In genomic region chr13:100767192-100767591, GRCh38 we compare ENCODE assay signal across 32 cellular contexts.
"Had no signal": no experiment of that assay in that cellular context is flagged by ENCODE, and none has a peak within 500 bp of the region (broad histone marks: within the 10 kb centered on the region; RNA-seq: fewer than 3 reads in every experiment).

No MANE protein-coding gene starts in this region.

- H3K4me3 ChIP-seq: ascending aorta, breast epithelium, cardiac muscle cell, colonic mucosa had no signal

- H3K27ac ChIP-seq: ascending aorta, breast epithelium, cardiac muscle cell, colonic mucosa, WERI-Rb-1 had no signal

- H3K27ac Mint-ChIP-seq: activated B cell treated with CpG ODN at 0.5 μM for 24 hours; activated CD4-positive, alpha-beta memory T cell treated with anti-CD3 and anti-CD28 coated beads, Interleukin-2, amount 10 ng/mL, durations not matched to agents 7 days and 5 days; activated CD4-positive, alpha-beta T cell treated with anti-CD3 and anti-CD28 coated beads for 36 hours; activated CD4-positive, alpha-beta T cell treated with anti-CD3 and anti-CD28 coated beads, Interleukin-2, amount 10 ng/mL, durations not matched to agents 7 days and 5 days; activated naive CD4-positive, alpha-beta T cell treated with anti-CD3 and anti-CD28 coated beads, Interleukin-2, amount 10 ng/mL, durations not matched to agents 7 days and 5 days; activated naive CD4-positive, alpha-beta T cell treated with anti-CD3 and anti-CD28 coated beads, Interleukin-2, amount 50 U/mL, for 72 hours; activated naive CD8-positive, alpha-beta T cell treated with anti-CD3 and anti-CD28 coated beads, Interleukin-2, amount 10 ng/mL, durations not matched to agents 7 days and 5 days; activated T-helper 1 cell treated with anti-CD3 and anti-CD28 coated beads, Interleukin-12 subunit alpha, Interleukin-12 subunit beta, Interleukin-2, Interleukin-4 antibody, amounts not matched to agents 30 ng/mL and 10 ng/mL and 1 ng/mL, durations not matched to agents 14 hours and 24 hours and 36 hours; brain; T-helper 17 cell; T-helper 2 cell treated with Interferon-gamma antibody and Interleukin-4, amounts not matched to agents 5 μg/mL and 100 μg/mL, for 36 hours had no signal

- H3K36me3 Mint-ChIP-seq: activated naive CD4-positive, alpha-beta T cell treated with anti-CD3 and anti-CD28 coated beads, Interleukin-2, amount 50 U/mL, for 72 hours; activated naive CD8-positive, alpha-beta T cell treated with anti-CD3 and anti-CD28 coated beads, Interleukin-2, amount 10 ng/mL, durations not matched to agents 7 days and 5 days; brain had no signal

- H3K9me3 Mint-ChIP-seq: activated T-cell treated with anti-CD3 and anti-CD28 coated beads, Interleukin-2, amount 50 U/mL, for 4 hours; activated T-helper 1 cell treated with anti-CD3 and anti-CD28 coated beads, Interleukin-12 subunit alpha, Interleukin-12 subunit beta, Interleukin-2, Interleukin-4 antibody, amounts not matched to agents 30 ng/mL and 10 ng/mL and 1 ng/mL, durations not matched to agents 14 hours and 24 hours and 36 hours; T-helper 2 cell treated with Interferon-gamma antibody and Interleukin-4, amounts not matched to agents 5 μg/mL and 100 μg/mL, for 36 hours had no signal

- ATAC-seq: activated CD4-positive, alpha-beta T cell treated with anti-CD3 and anti-CD28 coated beads for 36 hours; activated CD4-positive, CD25-positive, alpha-beta regulatory T cell treated with anti-CD3 and anti-CD28 coated beads, Interleukin-2, amount 50 U/mL, for 24 hours; activated T-cell treated with anti-CD3 and anti-CD28 coated beads, Interleukin-2, amount 50 U/mL, for 4 hours; esophagus mucosa; T-helper 17 cell had no signal

- H3K4me1 Mint-ChIP-seq: activated B cell treated with CpG ODN at 0.5 μM for 24 hours; activated CD4-positive, alpha-beta T cell treated with anti-CD3 and anti-CD28 coated beads for 36 hours; activated naive CD4-positive, alpha-beta T cell treated with anti-CD3 and anti-CD28 coated beads, Interleukin-2, amount 10 ng/mL, durations not matched to agents 7 days and 5 days; activated naive CD8-positive, alpha-beta T cell treated with anti-CD3 and anti-CD28 coated beads, Interleukin-2, amount 10 ng/mL, durations not matched to agents 7 days and 5 days; T-helper 17 cell had no signal

- H3K4me3 Mint-ChIP-seq: activated B cell treated with CpG ODN at 0.5 μM for 24 hours; activated CD4-positive, alpha-beta memory T cell treated with anti-CD3 and anti-CD28 coated beads, Interleukin-2, amount 10 ng/mL, durations not matched to agents 7 days and 5 days; activated CD4-positive, alpha-beta T cell treated with anti-CD3 and anti-CD28 coated beads for 36 hours; activated CD4-positive, alpha-beta T cell treated with anti-CD3 and anti-CD28 coated beads, Interleukin-2, amount 10 ng/mL, durations not matched to agents 7 days and 5 days; activated naive CD4-positive, alpha-beta T cell treated with anti-CD3 and anti-CD28 coated beads, Interleukin-2, amount 10 ng/mL, durations not matched to agents 7 days and 5 days; activated naive CD8-positive, alpha-beta T cell treated with anti-CD3 and anti-CD28 coated beads, Interleukin-2, amount 10 ng/mL, durations not matched to agents 7 days and 5 days; activated T-cell treated with anti-CD3 and anti-CD28 coated beads, Interleukin-2, amount 50 U/mL, for 4 hours; activated T-helper 1 cell treated with anti-CD3 and anti-CD28 coated beads, Interleukin-12 subunit alpha, Interleukin-12 subunit beta, Interleukin-2, Interleukin-4 antibody, amounts not matched to agents 30 ng/mL and 10 ng/mL and 1 ng/mL, durations not matched to agents 14 hours and 24 hours and 36 hours; brain; T-helper 17 cell; T-helper 2 cell treated with Interferon-gamma antibody and Interleukin-4, amounts not matched to agents 5 μg/mL and 100 μg/mL, for 36 hours had no signal

- H3K27me3 ChIP-seq: ascending aorta, breast epithelium, cardiac muscle cell, colonic mucosa had no signal

- H3K27me3 Mint-ChIP-seq: activated CD4-positive, alpha-beta T cell treated with anti-CD3 and anti-CD28 coated beads, Interleukin-2, amount 10 ng/mL, durations not matched to agents 7 days and 5 days; activated naive CD4-positive, alpha-beta T cell treated with anti-CD3 and anti-CD28 coated beads, Interleukin-2, amount 10 ng/mL, durations not matched to agents 7 days and 5 days; activated naive CD8-positive, alpha-beta T cell treated with anti-CD3 and anti-CD28 coated beads, Interleukin-2, amount 10 ng/mL, durations not matched to agents 7 days and 5 days; T-helper 17 cell had no signal

- H3K36me3 ChIP-seq: ascending aorta, breast epithelium, cardiac muscle cell, colonic mucosa, WERI-Rb-1 had no signal

- FAIRE-seq: endometrium, frontal cortex had no signal

- H3K4me1 ChIP-seq: ascending aorta, breast epithelium, colonic mucosa had no signal

- H3K9me3 ChIP-seq: ascending aorta, colonic mucosa had no signal

- DNase-seq: activated B cell treated with CpG ODN at 0.5 μM for 24 hours; activated CD4-positive, alpha-beta memory T cell treated with anti-CD3 and anti-CD28 coated beads, Interleukin-2, amount 10 ng/mL, durations not matched to agents 7 days and 5 days; activated CD4-positive, alpha-beta T cell treated with anti-CD3 and anti-CD28 coated beads for 36 hours; activated CD4-positive, alpha-beta T cell treated with anti-CD3 and anti-CD28 coated beads, Interleukin-2, amount 10 ng/mL, durations not matched to agents 7 days and 5 days; activated CD4-positive, alpha-beta T cell treated with anti-CD3 and anti-CD28 coated beads, Interleukin-2, amount 50 U/mL, for 4 hours; activated CD8-positive, alpha-beta memory T cell treated with anti-CD3 and anti-CD28 coated beads, Interleukin-2, amount 50 U/mL, for 48 hours; activated gamma-delta T cell; activated naive CD4-positive, alpha-beta T cell; activated naive CD4-positive, alpha-beta T cell treated with anti-CD3 and anti-CD28 coated beads, Interleukin-2, amount 10 ng/mL, durations not matched to agents 7 days and 5 days; activated naive CD8-positive, alpha-beta T cell treated with anti-CD3 and anti-CD28 coated beads, Interleukin-2, amount 10 ng/mL, durations not matched to agents 7 days and 5 days; activated T-cell treated with anti-CD3 and anti-CD28 coated beads for 4 hours; activated T-cell treated with anti-CD3 and anti-CD28 coated beads, Interleukin-2, amount 50 U/mL, for 4 hours; central memory CD4-positive, alpha-beta T cell; cerebellar nuclear complex; colonic mucosa; effector CD8-positive, alpha-beta T cell; foreskin fibroblast; hippocampal formation; T-helper 17 cell; T1000; WERI-Rb-1 had no signal
